Comparison of ENCODE assay signal across 19 cellular contexts in the genomic region with DNA sequence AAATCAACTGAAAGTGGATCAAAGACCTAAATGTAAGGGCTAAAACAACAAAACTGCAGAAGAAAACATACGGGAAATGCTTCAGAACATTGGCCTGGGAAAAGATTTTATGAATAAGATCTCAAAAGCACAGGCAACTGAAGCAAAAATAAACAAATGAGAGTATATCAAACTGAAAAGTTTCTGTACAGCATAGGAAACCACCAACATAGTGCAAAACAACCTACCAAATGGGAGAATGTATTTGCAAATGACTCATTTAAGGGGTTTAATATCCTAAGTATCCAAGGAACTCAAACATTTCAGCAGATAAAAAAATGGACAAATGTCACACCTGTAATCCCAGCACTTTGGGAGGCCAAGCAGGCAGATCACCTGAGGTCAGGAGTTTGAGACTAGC.
DNase-seq lines count a peak whose midpoint lies in the region; ATAC-seq and TF ChIP-seq lines count a peak whose summit lies in the region.
"Had no signal": no experiment of that assay in that cellular context is flagged by ENCODE, and none has a peak within 500 bp of the region (broad histone marks: within the 10 kb centered on the region; RNA-seq: fewer than 3 reads in every experiment).

No MANE protein-coding gene starts in this region.

- H2AFZ ChIP-seq in IMR-90 (replicated peaks; ENCODE audit: low read length, poor library complexity): no peak overlapping the region
- H2AFZ ChIP-seq in neural progenitor cell (replicated peaks): peak overlapping the region; percentile 70

- CTCF ChIA-PET in IMR-90 (lab: Yijun Ruan, JAX): interaction anchor here (0.7 kb wide), 1 partner anchor 197 kb away, joined by 3 read pairs; no protein-coding TSS in a partner anchor

- no peak overlapping the region for H3K9ac ChIP-seq in IMR-90 (ENCODE audit: low read depth, low read length)
- no peak overlapping the region for H3K9ac ChIP-seq in endodermal cell (ENCODE audit: extremely low read depth, low read length, poor library complexity, severe bottlenecking)
- H3K9ac ChIP-seq in neural progenitor cell: no peak overlapping the region

- H3K18ac ChIP-seq in IMR-90 (ENCODE audit: low read depth, low read length): no peak overlapping the region

- H4K91ac ChIP-seq in IMR-90 (ENCODE audit: insufficient read depth, low read depth, low read length): no peak overlapping the region

- peak; percentile 59 for DNase-seq in IMR-90
- no peak for DNase-seq in endodermal cell
- DNase-seq in neural progenitor cell (ENCODE audit: low spot score): no peak
- no peak for DNase-seq in NCI-H187 (lab: John Stamatoyannopoulos, UW)
- DNase-seq in activated naive CD4-positive, alpha-beta T cell treated with anti-CD3 and anti-CD28 coated beads, Interleukin-2, amount 50 U/mL, for 16 hours: no peak
- DNase-seq: 8988T; ACHN; C1 segment of cervical spinal cord; Calu3; CD4-positive, alpha-beta memory T cell; COR-L47; DMS53; DMS79 treated with DMSO at 0.1 percent for 48 hours; GF-D8; GOT3; H7; HCEC 1CT had no signal

- TF ChIP-seq RAD21 in IMR-90 (IDR thresholded peaks at IDR 0.05; ENCODE audit: low read length): no peak

- no peak overlapping the region for H2AK5ac ChIP-seq in IMR-90 (ENCODE audit: low read depth, low read length)

- H3K4me1 ChIP-seq in IMR-90 (ENCODE audit: control insufficient read depth, insufficient read depth, low read length) (no peaks in the 10 kb centered on the region), endodermal cell (ENCODE audit: control insufficient read depth, insufficient read depth, low read length) (no peaks in the 10 kb centered on the region), neural progenitor cell (no peaks in the 10 kb centered on the region)
- H3K4me1 ChIP-seq: A549 had no signal

- H3K36me3 Mint-ChIP-seq in endodermal cell (ENCODE audit: low read depth): no peaks in the 10 kb centered on the region
- peaks cover 3% of the 10 kb centered on the region for H3K36me3 Mint-ChIP-seq in neural progenitor cell
- H3K36me3 Mint-ChIP-seq: CD4-positive, alpha-beta memory T cell had no signal

- no peaks in the 10 kb centered on the region for H3F3A ChIP-seq in neural progenitor cell (ENCODE audit: low read depth)

- no peak for TF ChIP-seq CTCF in IMR-90 (conservative IDR thresholded peaks at IDR 0.05; ENCODE audit: low read depth, low read length)
- no peak for TF ChIP-seq CTCF in endodermal cell (conservative IDR thresholded peaks at IDR 0.05)
- no peak for TF ChIP-seq CTCF in neural progenitor cell (IDR thresholded peaks at IDR 0.05)

- no CpG with 5 or more reads among the region's 1 CpG for WGBS in IMR-90 (ENCODE audit: extremely low coverage in 2 of 2, insufficient read length in 1 of 2), 2 experiments
- 71 to 88% methylated on average over 1 of the region's 1 CpG for WGBS in endodermal cell (ENCODE audit: insufficient coverage in 1 of 2, insufficient read length in 1 of 2), 2 experiments

- intact Hi-C loops in IMR-90 (cut with micrococcal nuclease): no loop called here

- peak overlapping the region; percentile 45; the same call in 1 of the 2 replicates for H3K4me2 ChIP-seq in IMR-90 (ENCODE audit: low read depth, low read length)
- H3K4me2 ChIP-seq in neural progenitor cell: no peak overlapping the region
- H3K4me2 ChIP-seq: A549 had no signal

- no peaks in the 10 kb centered on the region for H3K9me1 ChIP-seq in IMR-90 (ENCODE audit: insufficient read depth, low read length)

- H2BK120ac ChIP-seq in IMR-90 (ENCODE audit: low read depth, low read length): no peak overlapping the region

- H3K27me3 ChIP-seq in IMR-90 (ENCODE audit: control insufficient read depth, insufficient read depth, low read length) (no peaks in the 10 kb centered on the region), endodermal cell (ENCODE audit: control insufficient read depth, insufficient read depth, low read length, poor library complexity, severe bottlenecking) (no peaks in the 10 kb centered on the region), neural progenitor cell (no peaks in the 10 kb centered on the region)

- no peak overlapping the region for H3K56ac ChIP-seq in IMR-90 (ENCODE audit: extremely low read depth, insufficient read depth, low read length)

- H3K79me2 ChIP-seq in neural progenitor cell (ENCODE audit: low read depth): no peaks in the 10 kb centered on the region

- H3K4me3 ChIP-seq in IMR-90 (ENCODE audit: insufficient read depth, low read depth, low read length) (no peak overlapping the region), endodermal cell (ENCODE audit: low read length) (no peak overlapping the region), neural progenitor cell (no peak overlapping the region)
- H3K4me3 ChIP-seq: A549 had no signal

- no peak overlapping the region for H2AK9ac ChIP-seq in IMR-90 (replicated peaks; ENCODE audit: low read depth, low read length, poor library complexity)

- H3K4me1 Mint-ChIP-seq in endodermal cell (no peaks in the 10 kb centered on the region), neural progenitor cell (no peaks in the 10 kb centered on the region)
- H3K4me1 Mint-ChIP-seq: CD4-positive, alpha-beta memory T cell had no signal

- H3K27ac Mint-ChIP-seq in endodermal cell (peak overlapping the region; percentile 29), neural progenitor cell (no peak overlapping the region)
- H3K27ac Mint-ChIP-seq: CD4-positive, alpha-beta memory T cell had no signal

- H3K14ac ChIP-seq in IMR-90 (replicated peaks; ENCODE audit: low read depth, low read length): no peak overlapping the region

- H3K4ac ChIP-seq in IMR-90 (ENCODE audit: low read depth, low read length): no peak overlapping the region

- BruUV-seq in IMR-90 (replicated peaks; lab: Mats Ljungman, UMichigan): no TSS peak

- in situ Hi-C loops in IMR-90 (cut with MboI; ENCODE audit: low sequenced_read_pairs): no loop called here

- POLR2A ChIA-PET in IMR-90 (lab: Charles Lee; ENCODE audit: unreplicated experiment): no interaction called here

- no peaks in the 10 kb centered on the region for H3K79me1 ChIP-seq in IMR-90 (ENCODE audit: low read depth in 1 of 2, low read length in 2 of 2)

- H4K8ac ChIP-seq in IMR-90 (ENCODE audit: low read depth in 2 of 2, low read length in 2 of 2): no peak overlapping the region

- H3K9me3 Mint-ChIP-seq in endodermal cell: no peaks in the 10 kb centered on the region
- H3K9me3 Mint-ChIP-seq in neural progenitor cell: no peaks in the 10 kb centered on the region

- TF ChIP-seq POLR2A in IMR-90 (IDR thresholded peaks at IDR 0.05; ENCODE audit: low read depth, low read length): no peak

- no peaks in the 10 kb centered on the region for H3K9me3 ChIP-seq in IMR-90 (ENCODE audit: control insufficient read depth, insufficient read depth, low read length)
- H3K9me3 ChIP-seq in endodermal cell (ENCODE audit: control insufficient read depth, low read length): no peaks in the 10 kb centered on the region
- H3K9me3 ChIP-seq in neural progenitor cell (ENCODE audit: low read depth): no peaks in the 10 kb centered on the region
- H3K9me3 ChIP-seq: A549 had no signal

- H2BK20ac ChIP-seq in IMR-90 (ENCODE audit: low read depth, low read length): no peak overlapping the region

- H3K4me3 Mint-ChIP-seq in endodermal cell: no peak overlapping the region
- H3K4me3 Mint-ChIP-seq in neural progenitor cell: no peak overlapping the region
- H3K4me3 Mint-ChIP-seq: CD4-positive, alpha-beta memory T cell had no signal

- H3K36me3 ChIP-seq in IMR-90 (ENCODE audit: control insufficient read depth, insufficient read depth, low read length): no peaks in the 10 kb centered on the region
- no peaks in the 10 kb centered on the region for H3K36me3 ChIP-seq in endodermal cell (ENCODE audit: control insufficient read depth, insufficient read depth, low read length)
- no peaks in the 10 kb centered on the region for H3K36me3 ChIP-seq in neural progenitor cell

- no peak overlapping the region for H3K23ac ChIP-seq in IMR-90 (ENCODE audit: low read depth, low read length)

- H3K27me3 Mint-ChIP-seq in endodermal cell (ENCODE audit: insufficient read depth) (no peaks in the 10 kb centered on the region), neural progenitor cell (ENCODE audit: insufficient read depth, low read depth) (no peaks in the 10 kb centered on the region)
- H3K27me3 Mint-ChIP-seq: CD4-positive, alpha-beta memory T cell had no signal

- H2BK15ac ChIP-seq in IMR-90 (ENCODE audit: low read depth, low read length): no peak overlapping the region

- H4K20me1 ChIP-seq in IMR-90 (ENCODE audit: insufficient read depth, low read length): no peaks in the 10 kb centered on the region
- no peaks in the 10 kb centered on the region for H4K20me1 ChIP-seq in neural progenitor cell (ENCODE audit: low read depth)

- no peak overlapping the region for H4K5ac ChIP-seq in IMR-90 (ENCODE audit: low read depth, low read length)

- H3K27ac ChIP-seq in IMR-90 (ENCODE audit: insufficient read depth, low read length) (no peak overlapping the region), endodermal cell (ENCODE audit: low read depth, low read length) (no peak overlapping the region), neural progenitor cell (no peak overlapping the region)
- H3K27ac ChIP-seq: A549 had no signal

- dilution Hi-C loops in IMR-90 (cut with HindIII; ENCODE audit: low sequenced_read_pairs, unreplicated experiment): no loop called here

- no peak overlapping the region for H2BK5ac ChIP-seq in IMR-90 (ENCODE audit: low read depth, low read length, poor library complexity, severe bottlenecking)

- ATAC-seq in IMR-90 (ENCODE audit: low read depth) (peak; percentile 49; the same call in 1 of the 2 replicates), HG02678 (IDR thresholded peaks at IDR 0.05; ENCODE audit: unreplicated experiment) (no peak)
- ATAC-seq: A549 had no signal

TF ChIP-seq in IMR-90, 13 proteins besides CTCF, POLR2A, EP300 and RAD21 (continues in another document):
- TF ChIP-seq, protein P1, sequence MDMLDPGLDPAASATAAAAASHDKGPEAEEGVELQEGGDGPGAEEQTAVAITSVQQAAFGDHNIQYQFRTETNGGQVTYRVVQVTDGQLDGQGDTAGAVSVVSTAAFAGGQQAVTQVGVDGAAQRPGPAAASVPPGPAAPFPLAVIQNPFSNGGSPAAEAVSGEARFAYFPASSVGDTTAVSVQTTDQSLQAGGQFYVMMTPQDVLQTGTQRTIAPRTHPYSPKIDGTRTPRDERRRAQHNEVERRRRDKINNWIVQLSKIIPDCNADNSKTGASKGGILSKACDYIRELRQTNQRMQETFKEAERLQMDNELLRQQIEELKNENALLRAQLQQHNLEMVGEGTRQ (IDR thresholded peaks at IDR 0.05; ENCODE audit: low read depth, low read length): no peak
- TF ChIP-seq, protein P2, sequence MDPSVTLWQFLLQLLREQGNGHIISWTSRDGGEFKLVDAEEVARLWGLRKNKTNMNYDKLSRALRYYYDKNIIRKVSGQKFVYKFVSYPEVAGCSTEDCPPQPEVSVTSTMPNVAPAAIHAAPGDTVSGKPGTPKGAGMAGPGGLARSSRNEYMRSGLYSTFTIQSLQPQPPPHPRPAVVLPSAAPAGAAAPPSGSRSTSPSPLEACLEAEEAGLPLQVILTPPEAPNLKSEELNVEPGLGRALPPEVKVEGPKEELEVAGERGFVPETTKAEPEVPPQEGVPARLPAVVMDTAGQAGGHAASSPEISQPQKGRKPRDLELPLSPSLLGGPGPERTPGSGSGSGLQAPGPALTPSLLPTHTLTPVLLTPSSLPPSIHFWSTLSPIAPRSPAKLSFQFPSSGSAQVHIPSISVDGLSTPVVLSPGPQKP (IDR thresholded peaks at IDR 0.05; ENCODE audit: borderline replicate concordance, low read depth, low read length): no peak
- TF ChIP-seq CEBPB (IDR thresholded peaks at IDR 0.05; ENCODE audit: low read depth, low read length) (no peak), RFX5 (IDR thresholded peaks at IDR 0.05; ENCODE audit: low read depth, low read length) (no peak)
